Comparison of ENCODE assay signal across 25 cellular contexts in the genomic region with DNA sequence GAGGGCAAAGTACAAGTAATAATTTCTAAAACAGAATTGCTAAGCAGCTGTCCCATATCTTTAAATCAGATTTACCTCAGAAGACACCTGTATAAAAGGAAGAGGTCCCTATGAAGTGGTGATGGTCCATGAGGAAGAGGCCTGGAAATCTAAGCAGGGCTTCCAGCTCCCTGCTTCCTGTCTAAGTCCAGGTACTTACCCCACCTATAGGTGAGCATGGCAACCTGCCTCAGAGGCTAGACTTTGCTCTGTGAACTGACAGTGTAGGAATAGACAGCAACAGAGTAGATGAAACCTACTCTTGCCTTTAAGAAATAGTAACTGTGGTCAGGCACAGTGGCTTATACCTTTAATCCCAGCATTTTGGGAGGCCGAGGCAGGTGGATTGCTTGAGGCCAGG. TPM values are rescaled to one million over a fixed set of nuclear protein-coding genes. Genes with fewer than 3 reads are reported as not detected.
A peak's percentile ranks its signal among the peaks of the same experiment; 100 is the strongest.
DNase-seq lines count a peak whose midpoint lies in the region; ATAC-seq, FAIRE-seq and TF ChIP-seq lines count a peak whose summit lies in the region.
"Had no signal": no experiment of that assay in that cellular context is flagged by ENCODE, and none has a peak within 500 bp of the region (broad histone marks: within the 10 kb centered on the region; RNA-seq: fewer than 3 reads in every experiment).

No MANE protein-coding gene starts in this region.

- FAIRE-seq in kidney (lab: Jason Lieb, UNC), result no peak

- H3K9me3 ChIP-seq in endodermal cell (ENCODE audit: control insufficient read depth, low read length) (no peaks in the 10 kb centered on the region), liver (ENCODE audit: control insufficient read depth in 4 of 4, low read length in 3 of 4) (no peaks in the 10 kb centered on the region), T-helper 17 cell (ENCODE audit: control insufficient read depth, low read length, poor library complexity, severe bottlenecking) (no peaks in the 10 kb centered on the region), kidney (ENCODE audit: control insufficient read depth in 1 of 2, low read length in 2 of 2) (no peaks in the 10 kb centered on the region)
- H3K9me3 ChIP-seq in CD8-positive, alpha-beta memory T cell (ENCODE audit: low read length), result no peaks in the 10 kb centered on the region
- H3K9me3 ChIP-seq: ascending aorta, gastroesophageal sphincter had no signal

- POLR2A ChIA-PET in CD8-positive, alpha-beta memory T cell (lab: Charles Lee), result no interaction called here

- peaks cover 12% of the 10 kb centered on the region for H3K4me1 ChIP-seq in endodermal cell (ENCODE audit: control insufficient read depth, insufficient read depth, low read length)
- H3K4me1 ChIP-seq in liver (ENCODE audit: control insufficient read depth in 4 of 4, insufficient read depth in 4 of 4, low read length in 3 of 4), result peaks cover 0 to 8% (median 2%) of the 10 kb centered on the region in 4 donors
- H3K4me1 ChIP-seq in CD8-positive, alpha-beta memory T cell (ENCODE audit: insufficient read depth, low read length), result peaks cover 15% of the 10 kb centered on the region
- no peaks in the 10 kb centered on the region for H3K4me1 ChIP-seq in kidney (ENCODE audit: control insufficient read depth in 1 of 2, insufficient read depth in 1 of 2, low read depth in 1 of 2, low read length in 2 of 2)
- H3K4me1 ChIP-seq: ascending aorta, gastroesophageal sphincter had no signal

- TF ChIP-seq CTCF in endodermal cell (conservative IDR thresholded peaks at IDR 0.05), result peak; percentile 72
- no peak for TF ChIP-seq CTCF in liver (IDR thresholded peaks at IDR 0.05; ENCODE audit: low read depth, low read length, missing input control)
- no peak for TF ChIP-seq CTCF in kidney (IDR thresholded peaks at IDR 0.05; ENCODE audit: borderline replicate concordance, extremely low read depth, insufficient read depth)

- H3K4me3 ChIP-seq in endodermal cell (ENCODE audit: low read length), result no peak overlapping the region
- no peak overlapping the region for H3K4me3 ChIP-seq in liver (ENCODE audit: low read depth in 1 of 3, low read length in 3 of 3)
- H3K4me3 ChIP-seq in CD8-positive, alpha-beta memory T cell (ENCODE audit: low read length), result no peak overlapping the region
- H3K4me3 ChIP-seq in kidney (ENCODE audit: low read length in 2 of 2), result no peak overlapping the region
- H3K4me3 ChIP-seq: ascending aorta, gastroesophageal sphincter had no signal

- H3K9me3 Mint-ChIP-seq in endodermal cell, result no peaks in the 10 kb centered on the region
- no peaks in the 10 kb centered on the region for H3K9me3 Mint-ChIP-seq in CD8-positive, alpha-beta memory T cell
- H3K9me3 Mint-ChIP-seq: activated naive CD4-positive, alpha-beta T cell treated with anti-CD3 and anti-CD28 coated beads, Interleukin-2, amount 50 U/mL, for 24 hours; activated T-helper 1 cell treated with anti-CD3 and anti-CD28 coated beads, Interleukin-12 subunit alpha, Interleukin-12 subunit beta, Interleukin-2, Interleukin-4 antibody, amounts not matched to agents 30 ng/mL and 10 ng/mL and 1 ng/mL, durations not matched to agents 14 hours and 24 hours and 36 hours; CD4-positive, alpha-beta T cell; stimulated activated naive CD8-positive, alpha-beta T cell treated with anti-CD3 and anti-CD28 coated beads, Interleukin-15, Interleukin-2, amounts not matched to agents 100 ng/mL and 50 ng/mL, for 24 hours; type B pancreatic cell had no signal

- no peaks in the 10 kb centered on the region for H3K27me3 ChIP-seq in endodermal cell (ENCODE audit: control insufficient read depth, insufficient read depth, low read length, poor library complexity, severe bottlenecking)
- no peaks in the 10 kb centered on the region for H3K27me3 ChIP-seq in liver (ENCODE audit: control insufficient read depth in 4 of 4, insufficient read depth in 4 of 4, low read length in 3 of 4)
- H3K27me3 ChIP-seq in CD8-positive, alpha-beta memory T cell (ENCODE audit: insufficient read depth, low read length, poor library complexity, severe bottlenecking), result no peaks in the 10 kb centered on the region
- H3K27me3 ChIP-seq: ascending aorta, gastroesophageal sphincter had no signal

- no peak for TF ChIP-seq RAD21 in liver (IDR thresholded peaks at IDR 0.05)

- H3K4me3 Mint-ChIP-seq in endodermal cell (no peak overlapping the region), T-helper 17 cell (no peak overlapping the region)
- H3K4me3 Mint-ChIP-seq in CD8-positive, alpha-beta memory T cell, result no peak overlapping the region
- H3K4me3 Mint-ChIP-seq: activated CD4-positive, alpha-beta T cell treated with anti-CD3 and anti-CD28 coated beads for 36 hours; activated naive CD4-positive, alpha-beta T cell treated with anti-CD3 and anti-CD28 coated beads, Interleukin-2, amount 50 U/mL, for 24 hours; activated T-helper 1 cell treated with anti-CD3 and anti-CD28 coated beads, Interleukin-12 subunit alpha, Interleukin-12 subunit beta, Interleukin-2, Interleukin-4 antibody, amounts not matched to agents 30 ng/mL and 10 ng/mL and 1 ng/mL, durations not matched to agents 14 hours and 24 hours and 36 hours; CD4-positive, alpha-beta T cell; stimulated activated naive CD8-positive, alpha-beta T cell treated with anti-CD3 and anti-CD28 coated beads, Interleukin-15, Interleukin-2, amounts not matched to agents 100 ng/mL and 50 ng/mL, for 24 hours; type B pancreatic cell had no signal

- H3K9ac ChIP-seq in endodermal cell (ENCODE audit: extremely low read depth, low read length, poor library complexity, severe bottlenecking) (no peak overlapping the region), liver (ENCODE audit: low read depth in 1 of 2, low read length in 2 of 2) (no peak overlapping the region), kidney (ENCODE audit: low read length in 2 of 2) (no peak overlapping the region)
- H3K9ac ChIP-seq: KMS-11 had no signal

- CTCF ChIA-PET in CD8-positive, alpha-beta memory T cell (lab: Charles Lee), result no interaction called here

- H3K36me3 ChIP-seq in endodermal cell (ENCODE audit: control insufficient read depth, insufficient read depth, low read length), result no peaks in the 10 kb centered on the region
- no peaks in the 10 kb centered on the region for H3K36me3 ChIP-seq in liver (ENCODE audit: control insufficient read depth in 4 of 4, insufficient read depth in 3 of 4, low read depth in 1 of 4, low read length in 3 of 4)
- H3K36me3 ChIP-seq in CD8-positive, alpha-beta memory T cell (ENCODE audit: insufficient read depth, low read length), result no peaks in the 10 kb centered on the region
- H3K36me3 ChIP-seq in kidney (ENCODE audit: control insufficient read depth in 1 of 2, insufficient read depth in 2 of 2, low read length in 2 of 2), result no peaks in the 10 kb centered on the region
- H3K36me3 ChIP-seq: ascending aorta, gastroesophageal sphincter had no signal

- DNase-seq in DMS53 (lab: John Stamatoyannopoulos, UW) (peak; percentile 64), HuH-7 (ENCODE audit: low spot score) (peak; percentile 23), endodermal cell (peak; percentile 68), NCI-H446 (lab: John Stamatoyannopoulos, UW) (no peak), T-helper 17 cell (no peak), kidney (no peak)
- DNase-seq in CD8-positive, alpha-beta memory T cell, result no peak
- DNase-seq: activated CD4-positive, alpha-beta T cell treated with anti-CD3 and anti-CD28 coated beads for 36 hours; CD4-positive, alpha-beta T cell; cerebellar nuclear complex; DMS79 treated with DMSO at 0.1 percent for 48 hours; left ventricle myocardium superior; NCI-H187 treated with DMSO at 0.1 percent for 48 hours; nucleus accumbens; Right ventricle myocardium superior; stimulated activated CD4-positive, alpha-beta T cell treated with anti-CD3 and anti-CD28 coated beads, Interleukin-4, amount 100 ng/mL, for 1 hour had no signal

- ATAC-seq in T-helper 17 cell, result no peak
- ATAC-seq: activated CD4-positive, alpha-beta T cell treated with anti-CD3 and anti-CD28 coated beads for 36 hours; esophagus mucosa; gastroesophageal sphincter; left ventricle myocardium superior had no signal

- peaks cover 12% of the 10 kb centered on the region for H3K4me1 Mint-ChIP-seq in endodermal cell
- H3K4me1 Mint-ChIP-seq in CD8-positive, alpha-beta memory T cell, result peaks cover 18 to 27% (median 24%) of the 10 kb centered on the region in 3 donors
- peaks cover 10% of the 10 kb centered on the region for H3K4me1 Mint-ChIP-seq in T-helper 17 cell

- no peaks in the 10 kb centered on the region for H3K27me3 Mint-ChIP-seq in endodermal cell (ENCODE audit: insufficient read depth)
- no peaks in the 10 kb centered on the region for H3K27me3 Mint-ChIP-seq in CD8-positive, alpha-beta memory T cell
- H3K27me3 Mint-ChIP-seq in T-helper 17 cell, result no peaks in the 10 kb centered on the region
- H3K27me3 Mint-ChIP-seq: activated CD4-positive, alpha-beta T cell treated with anti-CD3 and anti-CD28 coated beads for 36 hours; activated naive CD4-positive, alpha-beta T cell treated with anti-CD3 and anti-CD28 coated beads, Interleukin-2, amount 50 U/mL, for 24 hours; CD4-positive, alpha-beta T cell; stimulated activated naive CD8-positive, alpha-beta T cell treated with anti-CD3 and anti-CD28 coated beads, Interleukin-15, Interleukin-2, amounts not matched to agents 100 ng/mL and 50 ng/mL, for 24 hours; type B pancreatic cell had no signal

- 97 to 100% methylated on average over 1 of the region's 1 CpG for WGBS in endodermal cell (ENCODE audit: insufficient coverage in 1 of 2, insufficient read length in 1 of 2), 2 experiments
- WGBS in liver, result 100% methylated on average over 1 of the region's 1 CpG

- no peak overlapping the region for H3K27ac ChIP-seq in endodermal cell (ENCODE audit: low read depth, low read length)
- H3K27ac ChIP-seq in liver (ENCODE audit: low read depth in 1 of 2, low read length in 2 of 2), result no peak overlapping the region
- H3K27ac ChIP-seq in CD8-positive, alpha-beta memory T cell (ENCODE audit: low read depth, low read length), result no peak overlapping the region
- H3K27ac ChIP-seq in kidney (ENCODE audit: low read depth in 2 of 2, low read length in 2 of 2), result no peak overlapping the region
- H3K27ac ChIP-seq: ascending aorta, gastroesophageal sphincter, KMS-11 had no signal

- H3K36me3 Mint-ChIP-seq in endodermal cell (ENCODE audit: low read depth), result no peaks in the 10 kb centered on the region
- peaks cover 0 to 11% (median 0%) of the 10 kb centered on the region in 3 donors for H3K36me3 Mint-ChIP-seq in CD8-positive, alpha-beta memory T cell
- peaks cover 2% of the 10 kb centered on the region for H3K36me3 Mint-ChIP-seq in T-helper 17 cell (ENCODE audit: low read depth)
- H3K36me3 Mint-ChIP-seq: type B pancreatic cell had no signal

- H3K27ac Mint-ChIP-seq in endodermal cell (no peak overlapping the region), T-helper 17 cell (no peak overlapping the region)
- H3K27ac Mint-ChIP-seq in CD8-positive, alpha-beta memory T cell, result peak overlapping the region in 2 of 8 donors; percentile 24
- H3K27ac Mint-ChIP-seq: activated CD4-positive, alpha-beta T cell treated with anti-CD3 and anti-CD28 coated beads for 36 hours; activated naive CD4-positive, alpha-beta T cell treated with anti-CD3 and anti-CD28 coated beads, Interleukin-2, amount 50 U/mL, for 24 hours; activated T-helper 1 cell treated with anti-CD3 and anti-CD28 coated beads, Interleukin-12 subunit alpha, Interleukin-12 subunit beta, Interleukin-2, Interleukin-4 antibody, amounts not matched to agents 30 ng/mL and 10 ng/mL and 1 ng/mL, durations not matched to agents 14 hours and 24 hours and 36 hours; CD4-positive, alpha-beta T cell; stimulated activated naive CD8-positive, alpha-beta T cell treated with anti-CD3 and anti-CD28 coated beads, Interleukin-15, Interleukin-2, amounts not matched to agents 100 ng/mL and 50 ng/mL, for 24 hours; type B pancreatic cell had no signal

- intact Hi-C loops in kidney (cut with DNase I), result no loop called here

RNA-seq across cellular contexts. Expression of gene ARRDC3, which starts 55.8 kb away (rescaled TPM):
- total RNA-seq in endodermal cell (10 to 100 TPM; 30.5 to 60.7 TPM), liver (10 to 100 TPM; 33.3 to 34.7 TPM), T-helper 17 cell (100 to 1,000 TPM; 173 to 200 TPM), kidney (124 TPM)
- polyA plus RNA-seq in endodermal cell (2013, experiment 1 of 2), result 55.6 TPM
- polyA plus RNA-seq in endodermal cell (2013, experiment 2 of 2), result 57.6 TPM
- polyA plus RNA-seq in liver (10 to 100 TPM in 1 of 2 donors, 1 to 10 TPM in 1; 8.8 to 70.4 TPM), kidney (ENCODE audit: insufficient read depth, low read depth, low replicate concordance) (18.4 TPM)
- 10 to 100 TPM; 30.3 to 32.4 TPM for total RNA-seq in CD8-positive, alpha-beta memory T cell
- polyA plus RNA-seq in CD8-positive, alpha-beta memory T cell, result 54.4 TPM

Comparison
In these comparisons a context has a peak if more than half of its experiments do, and no peak if none do; other contexts are left out.
1. DNase-seq: peak in DMS53 (single experiment), HuH-7 (single experiment) and endodermal cell (single experiment); none in NCI-H446 (0 of 2), CD8-positive, alpha-beta memory T cell (0 of 5), T-helper 17 cell (0 of 3) and kidney (single experiment).